1 cellular context compared by ENCODE assay signal in the genomic region with DNA sequence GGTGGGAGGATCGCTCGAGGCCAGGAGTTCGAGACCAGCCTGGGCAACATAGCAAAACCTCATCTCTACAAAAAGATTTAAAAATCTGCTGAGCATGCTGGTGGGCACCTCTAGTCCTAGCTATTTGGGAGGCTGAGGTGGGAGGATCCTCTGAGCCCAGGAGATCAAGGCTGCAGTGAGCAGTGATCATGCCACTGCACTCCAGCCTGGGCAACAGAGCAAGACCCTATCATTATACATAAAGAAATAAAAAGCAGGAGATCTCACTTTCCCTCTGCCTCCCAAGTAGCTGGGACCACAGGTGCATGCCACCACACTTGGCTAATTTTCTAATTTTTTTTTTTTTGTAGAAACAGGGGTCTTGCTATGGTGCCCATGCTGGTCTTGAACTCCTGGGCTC.
A peak's percentile ranks its signal among the peaks of the same experiment; 100 is the strongest.
TF ChIP-seq lines count a peak whose summit lies in the region.

No MANE protein-coding gene starts in this region.

TF ChIP-seq in K562, 482 proteins besides CTCF, POLR2A, EP300 and RAD21:
- TF ChIP-seq ZNF121 (CRISPR knock-in tag; conservative IDR thresholded peaks at IDR 0.05) (peak; percentile 72), POLR2B (IDR thresholded peaks at IDR 0.05; ENCODE audit: low read depth, partially characterized antibody) (peak; percentile 34)
